2 cellular contexts compared by ENCODE assay signal in the genomic region with DNA sequence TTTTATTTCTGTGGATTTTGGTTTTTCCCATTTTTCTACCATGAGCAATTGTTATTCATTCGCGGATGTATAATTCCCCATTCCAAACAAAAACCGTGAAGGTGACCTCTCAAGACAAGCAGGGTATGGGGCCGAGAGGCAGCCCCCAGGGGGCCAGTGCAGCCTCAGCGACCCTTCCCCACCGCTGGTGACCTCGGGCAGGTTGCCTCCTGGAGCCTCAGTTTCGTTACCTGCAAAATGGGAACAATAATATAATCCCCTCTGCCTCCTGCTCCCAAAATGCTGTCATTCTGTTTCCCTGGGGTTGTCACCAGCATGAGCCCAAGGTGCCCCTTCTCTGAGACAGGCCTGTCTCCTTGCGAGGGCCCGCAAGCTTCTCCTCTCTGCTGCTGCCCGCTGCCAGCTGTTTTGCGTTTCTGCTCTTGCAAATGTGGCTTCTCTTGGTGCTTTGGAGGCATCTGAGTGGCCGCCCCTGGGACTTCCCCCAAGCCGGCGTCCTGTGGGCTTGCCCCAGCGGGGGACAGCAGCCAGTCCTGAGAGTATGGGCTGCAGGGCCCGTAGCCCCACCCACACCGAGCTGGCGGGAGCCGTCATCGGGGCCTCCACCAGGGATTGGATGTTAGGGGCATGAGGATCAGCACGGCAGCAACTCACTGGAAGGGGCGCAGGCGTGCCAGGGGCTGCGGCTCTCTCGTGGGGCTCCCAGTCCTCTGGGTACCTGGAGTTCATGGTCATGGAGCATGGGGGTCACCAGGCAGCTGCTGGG.
TF ChIP-seq lines count a peak whose summit lies in the region.

No MANE protein-coding gene starts in this region.

TF ChIP-seq in GM23338, 12 proteins besides CTCF, POLR2A, EP300 and RAD21:
- TF ChIP-seq STAT1 (IDR thresholded peaks at IDR 0.05; ENCODE audit: unreplicated experiment) (no peak), CREB1 (CRISPR knock-in tag; IDR thresholded peaks at IDR 0.05; ENCODE audit: low read depth) (no peak), ZNF114 (CRISPR knock-in tag; IDR thresholded peaks at IDR 0.05) (no peak), EZH2 (IDR thresholded peaks at IDR 0.05; ENCODE audit: low read depth, unreplicated experiment) (no peak), EZH2phosphoT487 (IDR thresholded peaks at IDR 0.05; ENCODE audit: unreplicated experiment) (no peak), NANOG (IDR thresholded peaks at IDR 0.05; ENCODE audit: borderline replicate concordance) (no peak), POLR2AphosphoS5 (IDR thresholded peaks at IDR 0.05; ENCODE audit: low read depth) (no peak), ZNF331 (CRISPR knock-in tag; IDR thresholded peaks at IDR 0.05; ENCODE audit: low read depth) (no peak), JUNB (IDR thresholded peaks at IDR 0.05; ENCODE audit: unreplicated experiment) (no peak)
- TF ChIP-seq, protein P1, sequence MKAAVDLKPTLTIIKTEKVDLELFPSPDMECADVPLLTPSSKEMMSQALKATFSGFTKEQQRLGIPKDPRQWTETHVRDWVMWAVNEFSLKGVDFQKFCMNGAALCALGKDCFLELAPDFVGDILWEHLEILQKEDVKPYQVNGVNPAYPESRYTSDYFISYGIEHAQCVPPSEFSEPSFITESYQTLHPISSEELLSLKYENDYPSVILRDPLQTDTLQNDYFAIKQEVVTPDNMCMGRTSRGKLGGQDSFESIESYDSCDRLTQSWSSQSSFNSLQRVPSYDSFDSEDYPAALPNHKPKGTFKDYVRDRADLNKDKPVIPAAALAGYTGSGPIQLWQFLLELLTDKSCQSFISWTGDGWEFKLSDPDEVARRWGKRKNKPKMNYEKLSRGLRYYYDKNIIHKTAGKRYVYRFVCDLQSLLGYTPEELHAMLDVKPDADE (IDR thresholded peaks at IDR 0.05), result no peak

TF ChIP-seq in H1, 55 proteins besides CTCF, POLR2A, EP300 and RAD21:
- TF ChIP-seq FOSL1 (IDR thresholded peaks at IDR 0.05; ENCODE audit: insufficient read depth, low read depth, low read length) (no peak), KDM1A (IDR thresholded peaks at IDR 0.05; ENCODE audit: borderline replicate concordance, low read length) (peak; percentile 71; the same call in 1 of the 2 replicates)
